ENCODE assay signal across 22 cellular contexts in genomic region chr16:76941091-76941490, GRCh38.
"Had no signal": no experiment of that assay in that cellular context is flagged by ENCODE, and none has a peak within 500 bp of the region (broad histone marks: within the 10 kb centered on the region; RNA-seq: fewer than 3 reads in every experiment).

No MANE protein-coding gene starts in this region.

- H3K9me3 Mint-ChIP-seq: memory B cell; neural crest cell; stimulated activated memory B cell treated with anti-CD40 and anti-IgM and Interleukin-4, amounts not matched to agents 10 μg/mL and 1 μg/mL and 100 μg/mL, for 72 hours; stimulated activated naive CD8-positive, alpha-beta T cell treated with anti-CD3 and anti-CD28 coated beads, Interleukin-15, Interleukin-2, amounts not matched to agents 100 ng/mL and 50 ng/mL, for 24 hours had no signal

- H3K27ac Mint-ChIP-seq: immature natural killer cell; memory B cell; mesothelial cell of epicardium; natural killer cell; stimulated activated memory B cell treated with anti-CD40 and anti-IgM and Interleukin-4, amounts not matched to agents 10 μg/mL and 1 μg/mL and 100 μg/mL, for 72 hours; stimulated activated naive CD8-positive, alpha-beta T cell treated with anti-CD3 and anti-CD28 coated beads, Interleukin-15, Interleukin-2, amounts not matched to agents 100 ng/mL and 50 ng/mL, for 24 hours had no signal

- H3K4me1 Mint-ChIP-seq: immature natural killer cell; memory B cell; natural killer cell; stimulated activated memory B cell treated with anti-CD40 and anti-IgM and Interleukin-4, amounts not matched to agents 10 μg/mL and 1 μg/mL and 100 μg/mL, for 72 hours had no signal

- ATAC-seq: foreskin keratinocyte; left cardiac atrium; lower lobe of right lung; natural killer cell; sciatic nerve; stimulated activated memory B cell treated with anti-CD40 and anti-IgM and Interleukin-4, amounts not matched to agents 10 μg/mL and 1 μg/mL and 100 μg/mL, for 72 hours had no signal

- H3K9me3 ChIP-seq: esophagus squamous epithelium, left ventricle myocardium inferior, lower lobe of right lung, tibial artery, upper lobe of left lung, uterus had no signal

- H3K27ac ChIP-seq: esophagus squamous epithelium, foreskin keratinocyte, left ventricle myocardium inferior, lower lobe of right lung, spleen, tibial artery, upper lobe of left lung, uterus had no signal

- H3K4me3 Mint-ChIP-seq: immature natural killer cell; memory B cell; mesothelial cell of epicardium; natural killer cell; neural crest cell; stimulated activated memory B cell treated with anti-CD40 and anti-IgM and Interleukin-4, amounts not matched to agents 10 μg/mL and 1 μg/mL and 100 μg/mL, for 72 hours; stimulated activated naive CD8-positive, alpha-beta T cell treated with anti-CD3 and anti-CD28 coated beads, Interleukin-15, Interleukin-2, amounts not matched to agents 100 ng/mL and 50 ng/mL, for 24 hours had no signal

- H3K4me3 ChIP-seq: esophagus squamous epithelium, left ventricle myocardium inferior, lower lobe of right lung, spleen, tibial artery, upper lobe of left lung, uterus had no signal

- DNase-seq: esophagus squamous epithelium; foreskin keratinocyte; immature natural killer cell; kidney; left cardiac atrium; left ventricle myocardium inferior; lower lobe of right lung; natural killer cell; posterior cingulate gyrus; spleen; stimulated activated CD4-positive, alpha-beta T cell treated with anti-CD3 and anti-CD28 coated beads, Interleukin-15, amount 100 ng/mL, for 24 hours; stimulated activated CD4-positive, alpha-beta T cell treated with anti-CD3 and anti-CD28 coated beads, Interleukin-1b, Interleukin-23, amount 100 ng/mL, for 48 hours; stimulated activated CD4-positive, alpha-beta T cell treated with anti-CD3 and anti-CD28 coated beads, Interleukin-4, amount 100 ng/mL, for 24 hours; tibial artery; upper lobe of left lung; uterus had no signal

- H3K27me3 ChIP-seq: esophagus squamous epithelium, foreskin keratinocyte, spleen, tibial artery, upper lobe of left lung, uterus had no signal

- H3K36me3 ChIP-seq: esophagus squamous epithelium, left ventricle myocardium inferior, lower lobe of right lung, spleen, tibial artery, upper lobe of left lung, uterus had no signal

- H3K36me3 Mint-ChIP-seq: immature natural killer cell; memory B cell; mesothelial cell of epicardium; natural killer cell; stimulated activated memory B cell treated with anti-CD40 and anti-IgM and Interleukin-4, amounts not matched to agents 10 μg/mL and 1 μg/mL and 100 μg/mL, for 72 hours had no signal

- H3K27me3 Mint-ChIP-seq: stimulated activated naive CD8-positive, alpha-beta T cell treated with anti-CD3 and anti-CD28 coated beads, Interleukin-15, Interleukin-2, amounts not matched to agents 100 ng/mL and 50 ng/mL, for 24 hours had no signal

- H3K4me1 ChIP-seq: esophagus squamous epithelium, foreskin keratinocyte, left ventricle myocardium inferior, lower lobe of right lung, spleen, tibial artery, upper lobe of left lung, uterus had no signal
